Comparison of ENCODE assay signal across 15 cellular contexts in the genomic region with DNA sequence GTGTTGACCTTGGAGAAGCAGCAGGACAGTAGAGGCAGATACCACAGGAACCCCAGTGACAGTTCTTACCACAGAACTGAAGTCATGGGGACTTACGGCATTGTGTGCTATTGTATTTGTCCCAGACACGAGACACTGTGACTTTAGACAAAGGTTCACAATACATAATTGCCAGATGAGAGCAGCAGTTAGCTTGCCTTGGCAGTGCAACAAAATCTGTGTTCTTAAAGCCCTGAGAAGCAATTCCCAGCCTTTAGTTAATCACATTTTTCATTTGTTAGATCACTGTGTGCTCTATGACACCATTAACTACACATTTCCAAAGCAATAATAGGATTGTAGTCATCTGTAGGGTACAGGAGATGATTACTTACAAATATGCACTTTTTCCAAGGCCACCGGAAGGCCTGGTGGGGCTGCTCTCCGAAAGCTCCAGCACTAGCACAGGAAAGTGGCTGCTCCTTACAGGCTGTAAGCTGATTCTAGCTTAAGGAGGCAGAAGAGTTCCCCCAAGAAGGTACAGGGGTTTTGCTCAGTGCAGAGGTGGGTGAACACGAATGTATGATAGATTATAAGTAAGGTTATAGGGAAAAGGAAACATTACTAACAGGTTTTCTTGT.
DNase-seq lines count a peak whose midpoint lies in the region; ATAC-seq and TF ChIP-seq lines count a peak whose summit lies in the region.
"Had no signal": no experiment of that assay in that cellular context is flagged by ENCODE, and none has a peak within 500 bp of the region (broad histone marks: within the 10 kb centered on the region; RNA-seq: fewer than 3 reads in every experiment).

No MANE protein-coding gene starts in this region.

- no peaks in the 10 kb centered on the region for H3K9me3 ChIP-seq in endodermal cell (ENCODE audit: control insufficient read depth, low read length)

- no peaks in the 10 kb centered on the region for H3K27me3 Mint-ChIP-seq in endodermal cell (ENCODE audit: insufficient read depth)

- H3K4me3 ChIP-seq in endodermal cell (ENCODE audit: low read length) = no peak overlapping the region

- H3K27ac ChIP-seq in endodermal cell (ENCODE audit: low read depth, low read length) = peak overlapping the region; percentile 96
- H3K27ac ChIP-seq: epithelial cell of prostate, HL-60 had no signal

- no peak overlapping the region for H3K4me3 Mint-ChIP-seq in endodermal cell

- H3K9me3 Mint-ChIP-seq in endodermal cell = no peaks in the 10 kb centered on the region

- WGBS in endodermal cell (ENCODE audit: insufficient coverage in 1 of 2, insufficient read length in 1 of 2), 2 experiments = 81 to 90% methylated on average over 4 to 5 of the region's 5 CpGs

- H3K27me3 ChIP-seq in endodermal cell (ENCODE audit: control insufficient read depth, insufficient read depth, low read length, poor library complexity, severe bottlenecking) = no peaks in the 10 kb centered on the region

- peak; percentile 22; the same call in 1 of the 2 replicates for TF ChIP-seq RAD21 in Ishikawa (IDR thresholded peaks at IDR 0.05; ENCODE audit: low read depth)

- H3K27ac Mint-ChIP-seq in endodermal cell = no peak overlapping the region

- no peak for TF ChIP-seq CTCF in endodermal cell (conservative IDR thresholded peaks at IDR 0.05)

- peaks cover 84% of the 10 kb centered on the region for H3K36me3 ChIP-seq in endodermal cell (ENCODE audit: control insufficient read depth, insufficient read depth, low read length)

- H3K9ac ChIP-seq in endodermal cell (ENCODE audit: extremely low read depth, low read length, poor library complexity, severe bottlenecking) = no peak overlapping the region

- peaks cover 45% of the 10 kb centered on the region for H3K36me3 Mint-ChIP-seq in endodermal cell (ENCODE audit: low read depth)

- H3K4me1 ChIP-seq in endodermal cell (ENCODE audit: control insufficient read depth, insufficient read depth, low read length) = no peaks in the 10 kb centered on the region

- DNase-seq in AG08395 (ENCODE audit: low spot score) (peak; percentile 27), endodermal cell (no peak), myocyte (ENCODE audit: low read depth) (peak; percentile 27), LoVo (ENCODE audit: low spot score) (no peak), GM19238 (ENCODE audit: insufficient read length, low spot score) (no peak)
- DNase-seq: ACHN, cerebellar nuclear complex, Karpas-422, NCI-H1436, PC-3 had no signal

- TF ChIP-seq EP300 in Ishikawa (IDR thresholded peaks at IDR 0.05; ENCODE audit: borderline replicate concordance) = peak; percentile 92

- ATAC-seq in GM19467 (IDR thresholded peaks at IDR 0.05; ENCODE audit: unreplicated experiment) (no peak), HG03045 (IDR thresholded peaks at IDR 0.05; ENCODE audit: unreplicated experiment) (no peak)
- ATAC-seq: PC-3 had no signal

- no peaks in the 10 kb centered on the region for H3K4me1 Mint-ChIP-seq in endodermal cell

TF ChIP-seq in Ishikawa, 13 proteins besides CTCF, POLR2A, EP300 and RAD21:
- TF ChIP-seq, protein P1, sequence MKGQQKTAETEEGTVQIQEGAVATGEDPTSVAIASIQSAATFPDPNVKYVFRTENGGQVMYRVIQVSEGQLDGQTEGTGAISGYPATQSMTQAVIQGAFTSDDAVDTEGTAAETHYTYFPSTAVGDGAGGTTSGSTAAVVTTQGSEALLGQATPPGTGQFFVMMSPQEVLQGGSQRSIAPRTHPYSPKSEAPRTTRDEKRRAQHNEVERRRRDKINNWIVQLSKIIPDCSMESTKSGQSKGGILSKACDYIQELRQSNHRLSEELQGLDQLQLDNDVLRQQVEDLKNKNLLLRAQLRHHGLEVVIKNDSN (IDR thresholded peaks at IDR 0.05) = no peak
- TF ChIP-seq YY1 (IDR thresholded peaks at IDR 0.05; ENCODE audit: low read depth) (no peak), TCF12 (IDR thresholded peaks at IDR 0.05; ENCODE audit: low read depth) (peak; percentile 85), ZBTB7A (IDR thresholded peaks at IDR 0.05; ENCODE audit: low read depth) (no peak), EGR1 (IDR thresholded peaks at IDR 0.05) (no peak), NFIC (IDR thresholded peaks at IDR 0.05) (peak; percentile 68), TEAD4 (IDR thresholded peaks at IDR 0.05) (peak; percentile 76), CREB1 (IDR thresholded peaks at IDR 0.05; ENCODE audit: low read depth) (no peak), TAF1 (IDR thresholded peaks at IDR 0.05; ENCODE audit: low read depth) (no peak), FOXM1 (IDR thresholded peaks at IDR 0.05; ENCODE audit: borderline replicate concordance, low read depth) (peak; percentile 77), CEBPB (IDR thresholded peaks at IDR 0.05) (peak; percentile 3; the same call in 1 of the 2 replicates)
- TF ChIP-seq, protein P2, sequence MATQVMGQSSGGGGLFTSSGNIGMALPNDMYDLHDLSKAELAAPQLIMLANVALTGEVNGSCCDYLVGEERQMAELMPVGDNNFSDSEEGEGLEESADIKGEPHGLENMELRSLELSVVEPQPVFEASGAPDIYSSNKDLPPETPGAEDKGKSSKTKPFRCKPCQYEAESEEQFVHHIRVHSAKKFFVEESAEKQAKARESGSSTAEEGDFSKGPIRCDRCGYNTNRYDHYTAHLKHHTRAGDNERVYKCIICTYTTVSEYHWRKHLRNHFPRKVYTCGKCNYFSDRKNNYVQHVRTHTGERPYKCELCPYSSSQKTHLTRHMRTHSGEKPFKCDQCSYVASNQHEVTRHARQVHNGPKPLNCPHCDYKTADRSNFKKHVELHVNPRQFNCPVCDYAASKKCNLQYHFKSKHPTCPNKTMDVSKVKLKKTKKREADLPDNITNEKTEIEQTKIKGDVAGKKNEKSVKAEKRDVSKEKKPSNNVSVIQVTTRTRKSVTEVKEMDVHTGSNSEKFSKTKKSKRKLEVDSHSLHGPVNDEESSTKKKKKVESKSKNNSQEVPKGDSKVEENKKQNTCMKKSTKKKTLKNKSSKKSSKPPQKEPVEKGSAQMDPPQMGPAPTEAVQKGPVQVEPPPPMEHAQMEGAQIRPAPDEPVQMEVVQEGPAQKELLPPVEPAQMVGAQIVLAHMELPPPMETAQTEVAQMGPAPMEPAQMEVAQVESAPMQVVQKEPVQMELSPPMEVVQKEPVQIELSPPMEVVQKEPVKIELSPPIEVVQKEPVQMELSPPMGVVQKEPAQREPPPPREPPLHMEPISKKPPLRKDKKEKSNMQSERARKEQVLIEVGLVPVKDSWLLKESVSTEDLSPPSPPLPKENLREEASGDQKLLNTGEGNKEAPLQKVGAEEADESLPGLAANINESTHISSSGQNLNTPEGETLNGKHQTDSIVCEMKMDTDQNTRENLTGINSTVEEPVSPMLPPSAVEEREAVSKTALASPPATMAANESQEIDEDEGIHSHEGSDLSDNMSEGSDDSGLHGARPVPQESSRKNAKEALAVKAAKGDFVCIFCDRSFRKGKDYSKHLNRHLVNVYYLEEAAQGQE (IDR thresholded peaks at IDR 0.05; ENCODE audit: low read depth) = no peak
- TF ChIP-seq, protein P3, sequence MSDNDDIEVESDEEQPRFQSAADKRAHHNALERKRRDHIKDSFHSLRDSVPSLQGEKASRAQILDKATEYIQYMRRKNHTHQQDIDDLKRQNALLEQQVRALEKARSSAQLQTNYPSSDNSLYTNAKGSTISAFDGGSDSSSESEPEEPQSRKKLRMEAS (IDR thresholded peaks at IDR 0.05) = no peak

Comparison
In these comparisons a context has a peak if more than half of its experiments do, and no peak if none do; other contexts are left out.
1. DNase-seq: peak in AG08395 (single experiment) and myocyte (single experiment); none in endodermal cell (single experiment), LoVo (single experiment) and GM19238 (single experiment).